30 cellular contexts compared by ENCODE assay signal in genomic region chr4:2450394-2451035, GRCh38. TPM values are rescaled to one million over a fixed set of nuclear protein-coding genes. Genes with fewer than 3 reads are reported as not detected.
DNase-seq lines count a peak whose midpoint lies in the region; ATAC-seq, FAIRE-seq and TF ChIP-seq lines count a peak whose summit lies in the region.
"Had no signal": no experiment of that assay in that cellular context is flagged by ENCODE, and none has a peak within 500 bp of the region (broad histone marks: within the 10 kb centered on the region; RNA-seq: fewer than 3 reads in every experiment).

No MANE protein-coding gene starts in this region.

- no peaks in the 10 kb centered on the region; a peak in 2 of 4 replicates for H3K27me3 ChIP-seq in GM12878 (replicated peaks in 1 of 2; ENCODE audit: control insufficient read depth in 2 of 2, insufficient read depth in 2 of 2, low read length in 1 of 2)
- H3K27me3 ChIP-seq in neuronal stem cell (ENCODE audit: control insufficient read depth in 3 of 3, insufficient read depth in 3 of 3, low read depth in 1 of 3, low read length in 3 of 3) = peaks cover 0 to 40% (median 0%) of the 10 kb centered on the region in 3 experiments
- H3K27me3 ChIP-seq in suprapubic skin = no peaks in the 10 kb centered on the region
- H3K27me3 ChIP-seq in GM23248 (replicated peaks; ENCODE audit: insufficient read depth) = no peaks in the 10 kb centered on the region
- H3K27me3 ChIP-seq: BLaER1, MG63, SJSA1 had no signal

- H3K4me3 ChIP-seq in GM12878 = no peak overlapping the region
- H3K4me3 ChIP-seq in neuronal stem cell (ENCODE audit: low read length in 2 of 2) = no peak overlapping the region
- H3K4me3 ChIP-seq in suprapubic skin = no peak overlapping the region
- no peak overlapping the region for H3K4me3 ChIP-seq in GM23248
- H3K4me3 ChIP-seq: BLaER1, MG63, SJSA1 had no signal

- no peak overlapping the region for H2AFZ ChIP-seq in GM12878 (ENCODE audit: control insufficient read depth, low read depth, low read length)
- no peak overlapping the region for H2AFZ ChIP-seq in neuronal stem cell (ENCODE audit: low read length)
- H2AFZ ChIP-seq in GM23248 = no peak overlapping the region

- no peak overlapping the region for H3K4me3 Mint-ChIP-seq in T-helper 17 cell
- H3K4me3 Mint-ChIP-seq: CD4-positive, CD25-positive, alpha-beta regulatory T cell; H9 had no signal

- BruUV-seq in GM12878 (replicated peaks; lab: Mats Ljungman, UMichigan) = no TSS peak

- H3K27ac ChIP-seq in GM12878 (ENCODE audit: control insufficient read depth, insufficient read depth) = no peak overlapping the region
- H3K27ac ChIP-seq in neuronal stem cell (replicated peaks; ENCODE audit: low read length) = no peak overlapping the region
- no peak overlapping the region for H3K27ac ChIP-seq in suprapubic skin
- H3K27ac ChIP-seq in GM23248 = no peak overlapping the region
- H3K27ac ChIP-seq: BLaER1, SJSA1 had no signal

- H2BK12ac ChIP-seq in neuronal stem cell (ENCODE audit: low read length) = peak overlapping the region; percentile 43

- H3K4me2 ChIP-seq in GM12878 (ENCODE audit: control insufficient read depth, insufficient read depth) (no peak overlapping the region), neuronal stem cell (ENCODE audit: insufficient read depth, low read length, poor library complexity, severe bottlenecking) (no peak overlapping the region), GM23248 (ENCODE audit: unreplicated experiment) (no peak overlapping the region)

- no peak overlapping the region for H3K4ac ChIP-seq in neuronal stem cell (ENCODE audit: low read length)

- RAD21 ChIA-PET in GM12878 (lab: Charles Lee; ENCODE audit: unreplicated experiment) = no interaction called here

- no peak overlapping the region for H2BK5ac ChIP-seq in neuronal stem cell (ENCODE audit: low read length)

- no peaks in the 10 kb centered on the region for H3K4me1 Mint-ChIP-seq in T-helper 17 cell
- H3K4me1 Mint-ChIP-seq: CD4-positive, CD25-positive, alpha-beta regulatory T cell had no signal

- no peak overlapping the region for H3K23ac ChIP-seq in neuronal stem cell (ENCODE audit: low read depth, low read length, poor library complexity)

- FAIRE-seq in GM12892 (lab: Jason Lieb, UNC) (no peak), GM12878 (lab: Jason Lieb, UNC) (no peak)
- FAIRE-seq: A204.1 had no signal

- no peak for TF ChIP-seq CTCF in GM12878 (IDR thresholded peaks at IDR 0.05 in 2 of 3, conservative IDR thresholded peaks at IDR 0.05 in 1 of 3; ENCODE audit: control insufficient read depth in 2 of 3, extremely low read depth in 1 of 3, insufficient read depth in 1 of 3, low read depth in 3 of 3, low read length in 3 of 3)
- no peak for TF ChIP-seq CTCF in suprapubic skin (IDR thresholded peaks at IDR 0.05)

- no peaks in the 10 kb centered on the region for H3K79me1 ChIP-seq in neuronal stem cell (ENCODE audit: low read depth, low read length)

- no peaks in the 10 kb centered on the region for H3K36me3 Mint-ChIP-seq in T-helper 17 cell (ENCODE audit: low read depth)
- H3K36me3 Mint-ChIP-seq: CD4-positive, CD25-positive, alpha-beta regulatory T cell had no signal

- SMC1A ChIA-PET in GM12878 (lab: Charles Lee; ENCODE audit: uncharacterized antibody, unreplicated experiment) = interaction anchor here (0.6 kb wide), 1 partner anchor 14 kb away, joined by 3 read pairs; no protein-coding TSS in a partner anchor

- H3K27ac Mint-ChIP-seq in T-helper 17 cell = no peak overlapping the region
- H3K27ac Mint-ChIP-seq: CD4-positive, CD25-positive, alpha-beta regulatory T cell; H9 had no signal

- peak; percentile 18 for DNase-seq in GM12892 (ENCODE audit: insufficient read length)
- DNase-seq in GM12878 (ENCODE audit: low read depth, low spot score) = no peak
- no peak for DNase-seq in neuronal stem cell (ENCODE audit: low spot score)
- DNase-seq in suprapubic skin (ENCODE audit: low spot score in 2 of 2) = peak; percentile 43 to 68
- no peak for DNase-seq in T-helper 17 cell
- DNase-seq in GM23248 = no peak
- DNase-seq: CD4-positive, CD25-positive, alpha-beta regulatory T cell; COR-L47; DMS 273 treated with DMSO at 0.1 percent for 48 hours; DMS79 treated with DMSO at 0.1 percent for 48 hours; GF-D8; H9; IMR-90; KG1; MG63; NCI-H1105 treated with DMSO at 0.1 percent for 48 hours; NCI-H146; NCI-H1930; NCI-H2107; NCI-H446 treated with DMSO at 0.1 percent for 48 hours; NCI-H526; NCI-H82; NK-92 treated with Interleukin-12 subunit alpha and Interleukin-12 subunit beta, amount 100 ng/mL, for 24 hours; RPMI8226 had no signal

- H3K36me3 ChIP-seq in GM12878 (ENCODE audit: control insufficient read depth in 2 of 2, insufficient read depth in 2 of 2, low read length in 1 of 2) = no peaks in the 10 kb centered on the region
- no peaks in the 10 kb centered on the region for H3K36me3 ChIP-seq in neuronal stem cell (replicated peaks in 1 of 2; ENCODE audit: control insufficient read depth in 2 of 2, insufficient read depth in 2 of 2, low read length in 2 of 2)
- H3K36me3 ChIP-seq in suprapubic skin = no peaks in the 10 kb centered on the region
- H3K36me3 ChIP-seq in GM23248 (ENCODE audit: low read depth) = no peaks in the 10 kb centered on the region
- H3K36me3 ChIP-seq: BLaER1, MG63, SJSA1 had no signal

- H3K9ac ChIP-seq in GM12878 (ENCODE audit: control insufficient read depth, insufficient read depth, low read length) = no peak overlapping the region
- H3K9ac ChIP-seq in neuronal stem cell (ENCODE audit: low read depth, low read length, poor library complexity) = no peak overlapping the region
- no peak overlapping the region for H3K9ac ChIP-seq in GM23248
- H3K9ac ChIP-seq: BLaER1 had no signal

- WGBS in GM12878 (ENCODE audit: insufficient coverage, insufficient replicate concordance, low lambda C conversion rate, missing lambda C conversion rate) = 39% methylated on average over 16 of the region's 16 CpGs
- WGBS in neuronal stem cell (ENCODE audit: extremely low coverage in 2 of 2, insufficient read length in 2 of 2, insufficient replicate concordance in 1 of 2), 2 donors = no CpG with 5 or more reads among the region's 16 CpGs
- WGBS in suprapubic skin = 84% methylated on average over 12 of the region's 16 CpGs
- 69 to 75% methylated on average over 16 of the region's 16 CpGs for WGBS in GM23248 (ENCODE audit: low coverage in 1 of 2, low lambda C conversion rate in 2 of 2, missing lambda C conversion rate in 2 of 2), 2 experiments

- H3K79me2 ChIP-seq in GM12878 (ENCODE audit: control insufficient read depth, insufficient read depth, low read length) (no peaks in the 10 kb centered on the region), GM23248 (ENCODE audit: insufficient read depth) (no peaks in the 10 kb centered on the region)

- H3K9me2 ChIP-seq in GM23248 (ENCODE audit: insufficient read depth) = no peaks in the 10 kb centered on the region

- no peak for TF ChIP-seq RAD21 in GM12878 (IDR thresholded peaks at IDR 0.05; ENCODE audit: insufficient read depth, low read depth, low read length)

- no peaks in the 10 kb centered on the region for H3F3A ChIP-seq in GM23248 (ENCODE audit: insufficient read depth)

- no peaks in the 10 kb centered on the region for H3K4me1 ChIP-seq in GM12878 (ENCODE audit: control insufficient read depth, insufficient read depth, low read length)
- peaks cover 0 to under 1% of the 10 kb centered on the region in 2 donors for H3K4me1 ChIP-seq in neuronal stem cell (ENCODE audit: control insufficient read depth in 2 of 2, insufficient read depth in 1 of 2, low read depth in 1 of 2, low read length in 2 of 2)
- H3K4me1 ChIP-seq in suprapubic skin = no peaks in the 10 kb centered on the region
- H3K4me1 ChIP-seq in GM23248 (ENCODE audit: insufficient read depth) = no peaks in the 10 kb centered on the region
- H3K4me1 ChIP-seq: SJSA1 had no signal

- no peaks in the 10 kb centered on the region for H3K9me3 ChIP-seq in GM12878 (replicated peaks; ENCODE audit: control insufficient read depth, insufficient read depth, low read length)
- no peaks in the 10 kb centered on the region for H3K9me3 ChIP-seq in neuronal stem cell (replicated peaks in 1 of 2; ENCODE audit: control insufficient read depth in 2 of 2, insufficient read depth in 1 of 2, low read depth in 1 of 2, low read length in 2 of 2)
- no peaks in the 10 kb centered on the region for H3K9me3 ChIP-seq in suprapubic skin
- no peaks in the 10 kb centered on the region for H3K9me3 ChIP-seq in T-helper 17 cell (ENCODE audit: control insufficient read depth, low read length, poor library complexity, severe bottlenecking)
- no peaks in the 10 kb centered on the region for H3K9me3 ChIP-seq in GM23248 (ENCODE audit: low read depth)
- H3K9me3 ChIP-seq: BLaER1, MG63, SJSA1 had no signal

- H3K27me3 Mint-ChIP-seq in T-helper 17 cell = no peaks in the 10 kb centered on the region
- H3K27me3 Mint-ChIP-seq: CD4-positive, CD25-positive, alpha-beta regulatory T cell had no signal

- H2BK15ac ChIP-seq in neuronal stem cell (ENCODE audit: low read length) = no peak overlapping the region

- no peak overlapping the region for H2BK120ac ChIP-seq in neuronal stem cell (ENCODE audit: low read depth, low read length)

- CTCF ChIA-PET in GM12878 (lab: Yijun Ruan, JAX) = interaction anchor here (1.4 to 2.1 kb wide), 2 partner anchors 9 to 10 kb away, joined by 3 to 8 read pairs; no protein-coding TSS in a partner anchor

- no peaks in the 10 kb centered on the region for H4K20me1 ChIP-seq in GM12878 (ENCODE audit: control insufficient read depth, insufficient read depth)
- H4K20me1 ChIP-seq in GM23248 (ENCODE audit: insufficient read depth) = no peaks in the 10 kb centered on the region
- H4K20me1 ChIP-seq: BLaER1 had no signal

- TF ChIP-seq EP300 in GM12878 (IDR thresholded peaks at IDR 0.05; ENCODE audit: borderline replicate concordance in 1 of 2, control insufficient read depth in 1 of 2, low read depth in 2 of 2, low read length in 2 of 2) = no peak
- TF ChIP-seq EP300 in suprapubic skin (IDR thresholded peaks at IDR 0.05) = no peak

- no peak overlapping the region for H3K14ac ChIP-seq in neuronal stem cell (ENCODE audit: low read length)

- H4K91ac ChIP-seq in neuronal stem cell (ENCODE audit: low read depth, low read length, poor library complexity) = no peak overlapping the region

- POLR2A ChIA-PET in GM12878 (lab: Charles Lee) = interaction anchor here (0.6 to 0.9 kb wide), 2 partner anchors 28 to 29 kb away, joined by 3 read pairs; no protein-coding TSS in a partner anchor

- no peak overlapping the region for H3K18ac ChIP-seq in neuronal stem cell (ENCODE audit: low read length)

- intact Hi-C loops in GM12878 (cut with micrococcal nuclease; ENCODE audit: unreplicated experiment) = no loop called here

- H2AK5ac ChIP-seq in neuronal stem cell (ENCODE audit: low read depth, low read length) = no peak overlapping the region

- in situ Hi-C loops in GM12878 (cut with MboI) (no loop called here), GM23248 (cut with MboI) (no loop called here)

- H4K8ac ChIP-seq in neuronal stem cell (ENCODE audit: low read depth, low read length) = no peak overlapping the region

- TF ChIP-seq POLR2A in GM12892 (IDR thresholded peaks at IDR 0.05; ENCODE audit: low read depth, low read length) (no peak), GM12878 (IDR thresholded peaks at IDR 0.05; ENCODE audit: low read depth, low read length) (no peak), suprapubic skin (IDR thresholded peaks at IDR 0.05) (no peak)

- ATAC-seq in GM12878 (peak; percentile 43), T-helper 17 cell (no peak), HG02588 (IDR thresholded peaks at IDR 0.05; ENCODE audit: unreplicated experiment) (no peak)

RNA-seq across cellular contexts. Expression of gene RNF4, which starts 18.4 kb away (rescaled TPM):
- polyA plus RNA-seq in GM12892 (2012; ENCODE audit: missing spikeins) = 64.4 TPM
- 173 and 195 TPM in 2 replicates for total RNA-seq in GM12878 (2013; cell fraction: nucleolus; rRNA removed)
- total RNA-seq in GM12878 (2014; rRNA removed) (64.3 and 66.3 TPM in 2 replicates), GM12878 (2014; rRNA removed; fragmentation: Illumina TruSeq; extraction: Trizol) (65.0 and 68.2 TPM in 2 replicates), GM12878 (2021) (81.2 and 82.0 TPM in 2 replicates), suprapubic skin (10 to 100 TPM; 31.2 to 57.2 (median 44.0) TPM), T-helper 17 cell (100 to 1,000 TPM; 102 to 117 TPM)
- 41.0 TPM for polyA plus RNA-seq in GM12878 (2011; ENCODE audit: low read depth)
- polyA plus RNA-seq in GM12878 (2011; rRNA removed) (108 and 145 TPM in 2 replicates), GM12878 (2014; fragmentation: Illumina TruSeq; extraction: Trizol) (85.4 and 87.7 TPM in 2 replicates), GM12878 (2014; fragmentation: Nextera tagmentation; extraction: Ambion mirVana) (10 to 100 TPM; 34.9 to 53.2 TPM), GM12878 (2014; rRNA removed) (69.8 and 70.9 TPM in 2 replicates), GM12878 (2016; fragmentation: Nextera tagmentation; extraction: Ambion mirVana) (10 to 100 TPM; 81.4 to 87.5 TPM), GM23248 (2016; fragmentation: Nextera tagmentation; extraction: Ambion mirVana) (63.1 and 67.8 TPM in 2 replicates)
- 114 and 133 TPM in 2 replicates for polyA plus RNA-seq in GM12878 (2011; cell fraction: cytosol; rRNA removed)
- 80.2 and 87.1 TPM in 2 replicates for polyA plus RNA-seq in GM12878 (2011; cell fraction: nucleus; rRNA removed)
- 58.2 and 59.6 TPM in 2 replicates for polyA plus RNA-seq in GM12878 (2012)
- 120 and 122 TPM in 2 replicates for polyA minus RNA-seq in GM12878 (2011; rRNA and poly(A)+ RNA removed)
- polyA minus RNA-seq in GM12878 (2011; cell fraction: cytosol; rRNA and poly(A)+ RNA removed) = 52.4 and 63.9 TPM in 2 replicates
- 64.7 and 74.7 TPM in 2 replicates for polyA minus RNA-seq in GM12878 (2011; cell fraction: nucleus; rRNA and poly(A)+ RNA removed)
- polyA plus RNA-seq in neuronal stem cell (2013, experiment 1 of 2) = 46.7 TPM
- polyA plus RNA-seq in neuronal stem cell (2013, experiment 2 of 2) = 48.5 TPM
- total RNA-seq in GM23248 (2014; rRNA removed; shearing (Covaris generic)) = 66.5 and 67.5 TPM in 2 replicates

RNA-seq across cellular contexts. Expression of gene CFAP99, which starts 31.8 kb away (rescaled TPM):
- polyA plus RNA-seq in GM12892 (2012; ENCODE audit: missing spikeins) = not detected
- total RNA-seq in GM12878 (2013; cell fraction: nucleolus; rRNA removed) = not detected in 2 replicates
- total RNA-seq in GM12878 (2014; rRNA removed) = not detected in 2 replicates
- not detected in 2 replicates for total RNA-seq in GM12878 (2014; rRNA removed; fragmentation: Illumina TruSeq; extraction: Trizol)
- not detected in 2 replicates for total RNA-seq in GM12878 (2021)
- not detected for polyA plus RNA-seq in GM12878 (2011; ENCODE audit: low read depth)
- not detected in 2 replicates for polyA plus RNA-seq in GM12878 (2011; rRNA removed)
- polyA plus RNA-seq in GM12878 (2011; cell fraction: cytosol; rRNA removed) = 0.15 TPM in 1 of 2 replicates, not detected in the other
- not detected in 2 replicates for polyA plus RNA-seq in GM12878 (2011; cell fraction: nucleus; rRNA removed)
- not detected in 2 replicates for polyA plus RNA-seq in GM12878 (2012)
- polyA plus RNA-seq in GM12878 (2014; fragmentation: Illumina TruSeq; extraction: Trizol) = not detected in 2 replicates
- polyA plus RNA-seq in GM12878 (2014; fragmentation: Nextera tagmentation; extraction: Ambion mirVana) = not detected
- polyA plus RNA-seq in GM12878 (2014; rRNA removed) = not detected in 2 replicates
- not detected for polyA plus RNA-seq in GM12878 (2016; fragmentation: Nextera tagmentation; extraction: Ambion mirVana)
- polyA minus RNA-seq in GM12878 (2011; rRNA and poly(A)+ RNA removed) = not detected in 2 replicates
- not detected in 2 replicates for polyA minus RNA-seq in GM12878 (2011; cell fraction: cytosol; rRNA and poly(A)+ RNA removed)
- polyA minus RNA-seq in GM12878 (2011; cell fraction: nucleus; rRNA and poly(A)+ RNA removed) = not detected in 2 replicates
- not detected for polyA plus RNA-seq in neuronal stem cell (2013, experiment 1 of 2)
- not detected for polyA plus RNA-seq in neuronal stem cell (2013, experiment 2 of 2)
- total RNA-seq in suprapubic skin = not detected
- total RNA-seq in T-helper 17 cell = under 1 TPM; 0.32 to 0.63 TPM
- not detected in 2 replicates for total RNA-seq in GM23248 (2014; rRNA removed; shearing (Covaris generic))
- polyA plus RNA-seq in GM23248 (2016; fragmentation: Nextera tagmentation; extraction: Ambion mirVana) = not detected in 2 replicates
- total RNA-seq: IMR-90, Right ventricle myocardium superior, SJSA1 had no signal
- polyA plus RNA-seq: AG04450; CD4-positive, CD25-positive, alpha-beta regulatory T cell; IMR-90 had no signal

RNA-seq across cellular contexts. Expression of gene ZFYVE28, which starts 32.1 kb away (rescaled TPM):
- polyA plus RNA-seq in GM12892 (2012; ENCODE audit: missing spikeins) = 1.7 TPM
- total RNA-seq in GM12878 (2013; cell fraction: nucleolus; rRNA removed) = 12.1 and 14.2 TPM in 2 replicates
- total RNA-seq in GM12878 (2014; rRNA removed) (0.11 TPM in 2 replicates), GM12878 (2014; rRNA removed; fragmentation: Illumina TruSeq; extraction: Trizol) (0.05 and 0.22 TPM in 2 replicates), GM12878 (2021) (0.48 and 0.95 TPM in 2 replicates), suprapubic skin (10 to 100 TPM in 2 of 4 donors, 1 to 10 TPM in 2; 7.6 to 21.3 (median 9.9) TPM), T-helper 17 cell (10 to 100 TPM; 49.4 to 63.6 TPM)
- 0.25 TPM for polyA plus RNA-seq in GM12878 (2011; ENCODE audit: low read depth)
- polyA plus RNA-seq in GM12878 (2011; rRNA removed) (1.4 and 1.9 TPM in 2 replicates), GM12878 (2014; fragmentation: Illumina TruSeq; extraction: Trizol) (0.14 and 0.24 TPM in 2 replicates), GM12878 (2014; fragmentation: Nextera tagmentation; extraction: Ambion mirVana) (under 1 TPM in 1 of 2 experiments, not detected in 1; 0.20 TPM), GM12878 (2014; rRNA removed) (0.19 and 0.32 TPM in 2 replicates), GM12878 (2016; fragmentation: Nextera tagmentation; extraction: Ambion mirVana) (under 1 TPM; 0.06 to 0.13 TPM), GM23248 (2016; fragmentation: Nextera tagmentation; extraction: Ambion mirVana) (4.6 and 4.8 TPM in 2 replicates)
- 1.8 and 1.9 TPM in 2 replicates for polyA plus RNA-seq in GM12878 (2011; cell fraction: cytosol; rRNA removed)
- 12.8 and 12.9 TPM in 2 replicates for polyA plus RNA-seq in GM12878 (2011; cell fraction: nucleus; rRNA removed)
- polyA plus RNA-seq in GM12878 (2012) = 0.41 and 0.66 TPM in 2 replicates
- polyA minus RNA-seq in GM12878 (2011; rRNA and poly(A)+ RNA removed) = 3.0 and 3.9 TPM in 2 replicates
- polyA minus RNA-seq in GM12878 (2011; cell fraction: cytosol; rRNA and poly(A)+ RNA removed) = 0.53 and 1.9 TPM in 2 replicates
- polyA minus RNA-seq in GM12878 (2011; cell fraction: nucleus; rRNA and poly(A)+ RNA removed) = 2.5 and 5.4 TPM in 2 replicates
- 0.15 TPM for polyA plus RNA-seq in neuronal stem cell (2013, experiment 1 of 2)
- polyA plus RNA-seq in neuronal stem cell (2013, experiment 2 of 2) = 0.12 TPM
- total RNA-seq in GM23248 (2014; rRNA removed; shearing (Covaris generic)) = 8.9 and 9.6 TPM in 2 replicates

Comparison
In these comparisons a context has a peak if more than half of its experiments do, and no peak if none do; other contexts are left out.
1. DNase-seq: peak in GM12892 (single experiment) and suprapubic skin (2 of 2); none in GM12878 (single experiment), neuronal stem cell (single experiment), T-helper 17 cell (0 of 3) and GM23248 (single experiment).